1 cellular context compared by ENCODE assay signal in genomic region chr17:64547354-64547753, GRCh38.
TF ChIP-seq lines count a peak whose summit lies in the region.

No MANE protein-coding gene starts in this region.

TF ChIP-seq in K562, 482 proteins besides CTCF, POLR2A, EP300 and RAD21 (continued from another document):
- no peak for TF ChIP-seq MBD1 (CRISPR knock-in tag; IDR thresholded peaks at IDR 0.05)
- no peak for TF ChIP-seq RBM34 (IDR thresholded peaks at IDR 0.05; ENCODE audit: borderline replicate concordance, insufficient read depth, low read length)
- TF ChIP-seq BRCA1 (IDR thresholded peaks at IDR 0.05), result no peak
- no peak for TF ChIP-seq BRCA1 (CRISPR knock-in tag; IDR thresholded peaks at IDR 0.05)
- no peak for TF ChIP-seq NCOA2 (IDR thresholded peaks at IDR 0.05; ENCODE audit: partially characterized antibody in 2 of 2)
- no peak for TF ChIP-seq NR2C1 (IDR thresholded peaks at IDR 0.05)
- TF ChIP-seq NR2C1 (tag; IDR thresholded peaks at IDR 0.05), result no peak
